9 cellular contexts compared by ENCODE assay signal in genomic region chr1:165235777-165236285, GRCh38.
A peak's percentile ranks its signal among the peaks of the same experiment; 100 is the strongest.
DNase-seq lines count a peak whose midpoint lies in the region; ATAC-seq, FAIRE-seq and TF ChIP-seq lines count a peak whose summit lies in the region.
"Had no signal": no experiment of that assay in that cellular context is flagged by ENCODE, and none has a peak within 500 bp of the region (broad histone marks: within the 10 kb centered on the region; RNA-seq: fewer than 3 reads in every experiment).

No MANE protein-coding gene starts in this region.

- no TSS peak for BruUV-seq in MCF 10A (replicated peaks; lab: Mats Ljungman, UMichigan)

- no peaks in the 10 kb centered on the region for H3K9me3 Mint-ChIP-seq in MCF 10A (ENCODE audit: unreplicated experiment)

- peaks cover 0 to 40% of the 10 kb centered on the region in 2 donors for H3K27me3 ChIP-seq in breast epithelium
- H3K27me3 ChIP-seq in lower lobe of right lung (ENCODE audit: low read depth), result peaks cover 34% of the 10 kb centered on the region

- TF ChIP-seq CTCF in breast epithelium (IDR thresholded peaks at IDR 0.05) (no peak), MCF 10A (IDR thresholded peaks at IDR 0.05; ENCODE audit: unreplicated experiment) (no peak), astrocyte of the cerebellum (IDR thresholded peaks at IDR 0.05; ENCODE audit: low read depth, low read length, missing control alignments) (no peak), lower lobe of right lung (IDR thresholded peaks at IDR 0.05) (no peak)

- POLR2A ChIA-PET in MCF 10A (lab: Yijun Ruan, JAX), result no interaction called here

- in situ Hi-C loops in astrocyte of the cerebellum (cut with HindIII; ENCODE audit: low sequenced_read_pairs), result no loop called here

- no peaks in the 10 kb centered on the region for H3K4me1 Mint-ChIP-seq in MCF 10A (ENCODE audit: insufficient read depth, unreplicated experiment)

- peaks cover 67% of the 10 kb centered on the region for H3K27me3 Mint-ChIP-seq in MCF 10A (ENCODE audit: insufficient read depth, unreplicated experiment)

- DNase-seq in breast epithelium (ENCODE audit: low spot score in 2 of 2) (no peak), MCF 10A (ENCODE audit: unreplicated experiment) (no peak), astrocyte of the cerebellum (ENCODE audit: low read depth) (no peak), lower lobe of right lung (no peak), urothelium cell line (ENCODE audit: low spot score) (peak; percentile 24), EL (no peak), MV-4-11 (lab: John Stamatoyannopoulos, UW) (no peak), GM19240 (ENCODE audit: insufficient read length, low spot score) (no peak)
- DNase-seq: AML-193 had no signal

- H3K27ac ChIP-seq in breast epithelium (no peak overlapping the region), lower lobe of right lung (no peak overlapping the region)

- H3K27ac Mint-ChIP-seq in MCF 10A (ENCODE audit: low read depth, unreplicated experiment), result no peak overlapping the region

- H3K36me3 ChIP-seq in breast epithelium (no peaks in the 10 kb centered on the region), lower lobe of right lung (no peaks in the 10 kb centered on the region)

- peak in 1 of 2 donors; percentile 31 for ATAC-seq in lower lobe of right lung

- FAIRE-seq in urothelium cell line (lab: Jason Lieb, UNC), result no peak

- peak overlapping the region; percentile 44 to 64 (median 46) for H3K4me3 ChIP-seq in breast epithelium
- H3K4me3 ChIP-seq in astrocyte of the cerebellum (ENCODE audit: low read depth, low read length), result peak overlapping the region; percentile 23
- peak overlapping the region; percentile 37 for H3K4me3 ChIP-seq in lower lobe of right lung

- CTCF ChIA-PET in MCF 10A (lab: Yijun Ruan, JAX), result no interaction called here

- intact Hi-C loops in breast epithelium (cut with DNase I; ENCODE audit: low total_unique reads), result no loop called here
- intact Hi-C loops in MCF 10A (cut with micrococcal nuclease), result no loop called here
- intact Hi-C loops in lower lobe of right lung (cut with DNase I), result no loop called here

- no peaks in the 10 kb centered on the region for H3K9me3 ChIP-seq in breast epithelium
- H3K9me3 ChIP-seq in lower lobe of right lung, result no peaks in the 10 kb centered on the region

- no peak overlapping the region for H3K4me3 Mint-ChIP-seq in MCF 10A (ENCODE audit: unreplicated experiment)

- H3K4me1 ChIP-seq in breast epithelium (no peaks in the 10 kb centered on the region), lower lobe of right lung (peaks cover 11% of the 10 kb centered on the region)

- TF ChIP-seq POLR2A in breast epithelium (IDR thresholded peaks at IDR 0.05), result no peak

- H3K36me3 Mint-ChIP-seq in MCF 10A (ENCODE audit: insufficient read depth, unreplicated experiment), result no peaks in the 10 kb centered on the region
